ENCODE assay signal across 8 cellular contexts in the genomic region with DNA sequence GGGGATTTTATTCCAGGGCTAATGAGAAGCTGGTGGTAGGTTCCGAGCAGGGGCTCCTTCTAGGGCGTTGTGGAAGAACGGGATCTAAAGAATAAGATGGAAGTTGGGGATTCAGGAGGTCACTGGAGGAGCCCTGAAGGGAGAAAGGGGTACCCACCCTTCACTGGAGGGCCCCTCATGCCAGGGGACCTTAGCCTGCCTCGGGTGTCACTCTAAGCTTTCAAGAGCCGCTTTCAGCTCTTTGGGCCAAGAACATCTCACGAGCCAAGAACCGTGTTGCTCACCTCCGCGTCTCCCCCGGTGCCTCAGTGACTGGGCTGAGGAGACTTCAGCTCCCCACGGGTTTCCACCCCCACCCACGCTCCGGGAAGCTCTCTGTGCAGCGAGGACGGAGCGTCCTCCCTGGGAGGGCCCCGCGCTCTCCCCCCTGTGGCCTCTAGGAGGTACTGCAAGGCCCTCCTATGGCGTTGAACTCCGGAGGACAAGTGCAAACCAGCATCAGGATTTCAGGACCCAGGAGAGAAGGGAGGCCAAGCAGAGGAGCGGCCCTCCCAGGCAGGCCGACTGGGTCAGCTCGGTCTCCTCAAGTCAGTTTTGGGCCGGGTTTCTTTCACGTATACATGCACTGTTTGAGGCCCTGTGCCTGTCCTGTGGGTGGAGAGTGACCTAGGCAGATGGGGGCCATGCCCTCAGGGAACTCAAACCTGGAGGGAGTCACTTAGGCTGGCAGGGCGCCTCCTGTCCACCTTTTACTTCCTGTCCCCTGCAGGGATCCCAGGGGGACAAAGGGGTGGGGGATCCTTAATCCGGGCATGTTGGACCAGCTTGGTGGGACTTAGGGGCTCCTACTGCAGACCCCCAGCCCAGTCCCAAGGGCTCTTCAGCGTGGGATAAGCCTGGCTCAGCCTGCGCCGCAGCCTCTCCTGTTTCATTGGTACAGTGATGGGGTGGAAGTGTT. TPM values are rescaled to one million over a fixed set of nuclear protein-coding genes. Genes with fewer than 3 reads are reported as not detected.
DNase-seq lines count a peak whose midpoint lies in the region; ATAC-seq and TF ChIP-seq lines count a peak whose summit lies in the region.

No MANE protein-coding gene starts in this region.

- H3K27me3 ChIP-seq in H7 (ENCODE audit: control insufficient read depth, insufficient read depth, low read length), result no peaks in the 10 kb centered on the region

- TF ChIP-seq CTCF in CD14-positive monocyte (IDR thresholded peaks at IDR 0.05) (peak; percentile 99), epithelial cell of proximal tubule (conservative IDR thresholded peaks at IDR 0.05; ENCODE audit: low read depth, low read length) (peak; percentile 94)

- H3K4me3 ChIP-seq in H7 (ENCODE audit: insufficient read depth, low read depth, low read length), result no peak overlapping the region
- H3K4me3 ChIP-seq in epithelial cell of proximal tubule (ENCODE audit: low read depth, low read length), result peak overlapping the region; percentile 6

- H3K36me3 Mint-ChIP-seq in CD14-positive monocyte, result no peaks in the 10 kb centered on the region
- H3K36me3 Mint-ChIP-seq in naive thymus-derived CD8-positive, alpha-beta T cell, result no peaks in the 10 kb centered on the region
- H3K36me3 Mint-ChIP-seq in stimulated activated effector memory CD8-positive, alpha-beta T cell treated with anti-CD3 and anti-CD28 coated beads, Interleukin-12 subunit alpha, Interleukin-12 subunit beta, amount 100 ng/mL, for 72 hours, result no peaks in the 10 kb centered on the region

- ATAC-seq in naive thymus-derived CD8-positive, alpha-beta T cell, result peak; percentile 99
- peak; percentile 90 for ATAC-seq in stimulated activated effector memory CD8-positive, alpha-beta T cell treated with anti-CD3 and anti-CD28 coated beads, Interleukin-12 subunit alpha, Interleukin-12 subunit beta, amount 100 ng/mL, for 72 hours
- ATAC-seq in HG03342 (IDR thresholded peaks at IDR 0.05; ENCODE audit: unreplicated experiment), result no peak

- H3K4me1 Mint-ChIP-seq in CD14-positive monocyte, result peaks cover 7% of the 10 kb centered on the region
- H3K4me1 Mint-ChIP-seq in naive thymus-derived CD8-positive, alpha-beta T cell, result peaks cover 0 to 8% (median 5%) of the 10 kb centered on the region in 4 donors
- H3K4me1 Mint-ChIP-seq in stimulated activated effector memory CD8-positive, alpha-beta T cell treated with anti-CD3 and anti-CD28 coated beads, Interleukin-12 subunit alpha, Interleukin-12 subunit beta, amount 100 ng/mL, for 72 hours, result peaks cover 10% of the 10 kb centered on the region

- H3K27ac Mint-ChIP-seq in CD14-positive monocyte, result peak overlapping the region in 2 of 7 donors; percentile 51 to 62
- peak overlapping the region in 2 of 10 donors; percentile 50 to 72 for H3K27ac Mint-ChIP-seq in naive thymus-derived CD8-positive, alpha-beta T cell
- no peak overlapping the region for H3K27ac Mint-ChIP-seq in stimulated activated effector memory CD8-positive, alpha-beta T cell treated with anti-CD3 and anti-CD28 coated beads, Interleukin-12 subunit alpha, Interleukin-12 subunit beta, amount 100 ng/mL, for 72 hours

- peaks cover 0 to 2% (median 0%) of the 10 kb centered on the region in 7 donors for H3K9me3 Mint-ChIP-seq in CD14-positive monocyte
- no peaks in the 10 kb centered on the region for H3K9me3 Mint-ChIP-seq in naive thymus-derived CD8-positive, alpha-beta T cell
- H3K9me3 Mint-ChIP-seq in stimulated activated effector memory CD8-positive, alpha-beta T cell treated with anti-CD3 and anti-CD28 coated beads, Interleukin-12 subunit alpha, Interleukin-12 subunit beta, amount 100 ng/mL, for 72 hours, result no peaks in the 10 kb centered on the region

- H3K27me3 Mint-ChIP-seq in CD14-positive monocyte (ENCODE audit: low read depth in 3 of 3), result peaks cover 11 to 19% (median 16%) of the 10 kb centered on the region in 3 donors
- peaks cover under 1 to 15% (median 11%) of the 10 kb centered on the region in 5 donors for H3K27me3 Mint-ChIP-seq in naive thymus-derived CD8-positive, alpha-beta T cell

- POLR2A ChIA-PET in naive thymus-derived CD8-positive, alpha-beta T cell (lab: Charles Lee), result interaction anchor here (0.5 to 1.2 kb wide), 7 partner anchors 15 to 301 kb away, joined by 3 to 7 read pairs (median 3); partner anchors contain the start of gene USF2

- DNase-seq in CD14-positive monocyte (ENCODE audit: low spot score) (peak; percentile 77), H7 (peak; percentile 95), NOMO-1 treated with DMSO at 0.1 percent for 48 hours (lab: John Stamatoyannopoulos, UW; ENCODE audit: unreplicated experiment) (peak; percentile 46), activated T-cell treated with anti-CD3 and anti-CD28 coated beads for 1 hour (ENCODE audit: low read depth) (peak; percentile 57), epithelial cell of proximal tubule (ENCODE audit: low read depth) (no peak)
- DNase-seq in naive thymus-derived CD8-positive, alpha-beta T cell, result peak; percentile 45 to 80 (median 64)
- peak; percentile 66 to 81 for DNase-seq in stimulated activated effector memory CD8-positive, alpha-beta T cell treated with anti-CD3 and anti-CD28 coated beads, Interleukin-12 subunit alpha, Interleukin-12 subunit beta, amount 100 ng/mL, for 72 hours (ENCODE audit: low spot score in 2 of 2)

- H3K36me3 ChIP-seq in H7 (replicated peaks; ENCODE audit: control insufficient read depth, insufficient read depth, low read length), result peaks cover 12% of the 10 kb centered on the region

- intact Hi-C loops in CD14-positive monocyte (cut with micrococcal nuclease), result loop anchor here (1.0 to 10.0 kb wide), 3 partner anchors 141 to 223 kb away; partner anchors contain the start of gene FFAR3 (in 1 of the 2)

- H3K4me3 Mint-ChIP-seq in CD14-positive monocyte, result peak overlapping the region in 1 of 2 donors; percentile 40
- peak overlapping the region in 5 of 10 donors; percentile 11 to 71 (median 51) for H3K4me3 Mint-ChIP-seq in naive thymus-derived CD8-positive, alpha-beta T cell
- peak overlapping the region; percentile 8 for H3K4me3 Mint-ChIP-seq in stimulated activated effector memory CD8-positive, alpha-beta T cell treated with anti-CD3 and anti-CD28 coated beads, Interleukin-12 subunit alpha, Interleukin-12 subunit beta, amount 100 ng/mL, for 72 hours

RNA-seq across cellular contexts. Expression of gene KRTDAP, which starts 5.1 kb away (rescaled TPM):
- not detected for polyA plus RNA-seq in CD14-positive monocyte
- 0.44 and 0.52 TPM in 2 replicates for total RNA-seq in H7 (2014; rRNA removed; shearing (Covaris generic))
- total RNA-seq in epithelial cell of proximal tubule, result not detected in 2 replicates
- total RNA-seq in naive thymus-derived CD8-positive, alpha-beta T cell, result not detected
- not detected for polyA plus RNA-seq in naive thymus-derived CD8-positive, alpha-beta T cell

RNA-seq across cellular contexts. Expression of gene DMKN, which starts 18.1 kb away (rescaled TPM):
- not detected for polyA plus RNA-seq in CD14-positive monocyte
- total RNA-seq in H7 (2014; rRNA removed; shearing (Covaris generic)), result 179 and 182 TPM in 2 replicates
- total RNA-seq in epithelial cell of proximal tubule, result 195 and 200 TPM in 2 replicates
- total RNA-seq in naive thymus-derived CD8-positive, alpha-beta T cell, result 1 to 10 TPM; 1.8 to 2.6 TPM
- polyA plus RNA-seq in naive thymus-derived CD8-positive, alpha-beta T cell, result 1 to 10 TPM in 1 of 3 donors, under 1 TPM in 2; 0.27 to 5.8 (median 0.42) TPM

RNA-seq across cellular contexts. Expression of gene SBSN, which starts 32.7 kb away (rescaled TPM):
- polyA plus RNA-seq in CD14-positive monocyte, result not detected
- not detected in 2 replicates for total RNA-seq in H7 (2014; rRNA removed; shearing (Covaris generic))
- not detected in 2 replicates for total RNA-seq in epithelial cell of proximal tubule
- under 1 TPM in 1 of 2 experiments, not detected in 1; 0.31 TPM for total RNA-seq in naive thymus-derived CD8-positive, alpha-beta T cell
- polyA plus RNA-seq in naive thymus-derived CD8-positive, alpha-beta T cell, result not detected

RNA-seq across cellular contexts. Expression of gene GAPDHS, which starts 37.9 kb away (rescaled TPM):
- polyA plus RNA-seq in CD14-positive monocyte, result not detected
- total RNA-seq in H7 (2014; rRNA removed; shearing (Covaris generic)), result 0.07 TPM in 1 of 2 replicates, not detected in the other
- total RNA-seq in epithelial cell of proximal tubule, result not detected in 2 replicates
- not detected for total RNA-seq in naive thymus-derived CD8-positive, alpha-beta T cell
- polyA plus RNA-seq in naive thymus-derived CD8-positive, alpha-beta T cell, result not detected

RNA-seq across cellular contexts. Expression of gene FFAR2, which starts 47.3 kb away (rescaled TPM):
- polyA plus RNA-seq in CD14-positive monocyte, result 10 to 100 TPM in 1 of 2 donors, 1 to 10 TPM in 1; 5.7 to 10.8 TPM
- total RNA-seq in H7 (2014; rRNA removed; shearing (Covaris generic)), result not detected in 2 replicates
- not detected in 2 replicates for total RNA-seq in epithelial cell of proximal tubule
- not detected for total RNA-seq in naive thymus-derived CD8-positive, alpha-beta T cell
- polyA plus RNA-seq in naive thymus-derived CD8-positive, alpha-beta T cell, result not detected

Comparison
In these comparisons a context has a peak if more than half of its experiments do, and no peak if none do; other contexts are left out.
1. RNA of gene DMKN, which starts 18.1 kb away (total RNA-seq): 195 to 200 TPM in epithelial cell of proximal tubule and 179 to 182 TPM in H7; 1.8 to 2.6 TPM in naive thymus-derived CD8-positive, alpha-beta T cell; every median in the first group is over 10 times any median in the second.